In genomic region chr12:112420740-112421139, GRCh38 we compare ENCODE assay signal across 14 cellular contexts. TPM values are rescaled to one million over a fixed set of nuclear protein-coding genes. Genes with fewer than 3 reads are reported as not detected.
DNase-seq lines count a peak whose midpoint lies in the region; ATAC-seq and TF ChIP-seq lines count a peak whose summit lies in the region.
"Had no signal": no experiment of that assay in that cellular context is flagged by ENCODE, and none has a peak within 500 bp of the region (broad histone marks: within the 10 kb centered on the region; RNA-seq: fewer than 3 reads in every experiment).

No MANE protein-coding gene starts in this region.

- H4K91ac ChIP-seq in trophoblast cell (ENCODE audit: low read depth, low read length): no peak overlapping the region

- H3K4me1 Mint-ChIP-seq in CD8-positive, alpha-beta memory T cell: peaks cover 48 to 70% (median 62%) of the 10 kb centered on the region in 3 donors
- peaks cover 52% of the 10 kb centered on the region for H3K4me1 Mint-ChIP-seq in central memory CD8-positive, alpha-beta T cell

- peak overlapping the region; percentile 72 to 98 (median 93) for H3K4me3 Mint-ChIP-seq in CD8-positive, alpha-beta memory T cell
- peak overlapping the region; percentile 93 for H3K4me3 Mint-ChIP-seq in central memory CD8-positive, alpha-beta T cell

- H3K4me1 ChIP-seq in CD8-positive, alpha-beta memory T cell (ENCODE audit: insufficient read depth, low read length): peaks cover 26% of the 10 kb centered on the region
- H3K4me1 ChIP-seq in trophoblast cell (ENCODE audit: control insufficient read depth in 1 of 2, insufficient read depth in 2 of 2, low read length in 2 of 2) (peaks cover 0 to 4% of the 10 kb centered on the region in 2 experiments), upper lobe of right lung (peaks cover 28% of the 10 kb centered on the region)

- no peak overlapping the region for H2BK12ac ChIP-seq in trophoblast cell (ENCODE audit: low read length)

- H3K23ac ChIP-seq in trophoblast cell (ENCODE audit: low read length): no peak overlapping the region

- CTCF ChIA-PET in CD8-positive, alpha-beta memory T cell (lab: Charles Lee): no interaction called here

- peak overlapping the region; percentile 28 for H3K4me2 ChIP-seq in trophoblast cell (ENCODE audit: low read length)

- H3K4me3 ChIP-seq in CD8-positive, alpha-beta memory T cell (ENCODE audit: low read length): no peak overlapping the region
- H3K4me3 ChIP-seq in trophoblast cell (ENCODE audit: low read depth, low read length): no peak overlapping the region
- no peak overlapping the region for H3K4me3 ChIP-seq in upper lobe of right lung
- H3K4me3 ChIP-seq: mucosa of descending colon had no signal

- H3K27ac Mint-ChIP-seq in CD8-positive, alpha-beta memory T cell: peak overlapping the region in 7 of 8 donors; percentile 28 to 99 (median 55)
- no peak overlapping the region for H3K27ac Mint-ChIP-seq in central memory CD8-positive, alpha-beta T cell (ENCODE audit: low read depth)

- H3K36me3 Mint-ChIP-seq in CD8-positive, alpha-beta memory T cell: peaks cover 0 to 19% (median 0%) of the 10 kb centered on the region in 3 donors
- H3K36me3 Mint-ChIP-seq in central memory CD8-positive, alpha-beta T cell (ENCODE audit: insufficient read depth): peaks cover 12% of the 10 kb centered on the region

- no peak for TF ChIP-seq CTCF in upper lobe of right lung (IDR thresholded peaks at IDR 0.05)

- no peaks in the 10 kb centered on the region for H3K9me3 ChIP-seq in CD8-positive, alpha-beta memory T cell (ENCODE audit: low read length)
- H3K9me3 ChIP-seq in trophoblast cell (ENCODE audit: insufficient read depth, low read depth, low read length): no peaks in the 10 kb centered on the region
- no peaks in the 10 kb centered on the region for H3K9me3 ChIP-seq in upper lobe of right lung
- H3K9me3 ChIP-seq: mucosa of descending colon had no signal

- ATAC-seq in central memory CD8-positive, alpha-beta T cell (replicated peaks; ENCODE audit: extremely low read depth, poor library complexity, severe bottlenecking): no peak
- no peak for ATAC-seq in upper lobe of right lung
- ATAC-seq: mucosa of descending colon had no signal

- DNase-seq in CD8-positive, alpha-beta memory T cell: no peak
- peak; percentile 69 to 70 for DNase-seq in NCI-H526 (lab: John Stamatoyannopoulos, UW)
- no peak for DNase-seq in central memory CD8-positive, alpha-beta T cell (ENCODE audit: low spot score in 2 of 2)
- DNase-seq in trophoblast cell: no peak
- no peak for DNase-seq in upper lobe of right lung
- no peak for DNase-seq in Ammon's horn (ENCODE audit: low spot score)
- no peak for DNase-seq in occipital lobe (lab: John Stamatoyannopoulos, UW)
- DNase-seq in NCI-H510A treated with DMSO at 0.1 percent for 48 hours (lab: John Stamatoyannopoulos, UW): no peak
- DNase-seq: activated effector memory CD4-positive, alpha-beta T cell treated with Interleukin-2 at 50 U/mL for 16 hours; DMS153; mucosa of descending colon; NCI-H1092; NK-92 treated with Interleukin-12 subunit alpha and Interleukin-12 subunit beta, amount 100 ng/mL, for 24 hours; T-helper 9 cell had no signal

- no peaks in the 10 kb centered on the region for H3K36me3 ChIP-seq in CD8-positive, alpha-beta memory T cell (ENCODE audit: insufficient read depth, low read length)
- H3K36me3 ChIP-seq in trophoblast cell (ENCODE audit: control insufficient read depth in 1 of 2, insufficient read depth in 2 of 2, low read length in 2 of 2) (peaks cover 0 to 2% of the 10 kb centered on the region in 2 experiments), upper lobe of right lung (no peaks in the 10 kb centered on the region)

- H3K27me3 ChIP-seq in CD8-positive, alpha-beta memory T cell (ENCODE audit: insufficient read depth, low read length, poor library complexity, severe bottlenecking): no peaks in the 10 kb centered on the region
- H3K27me3 ChIP-seq in trophoblast cell (ENCODE audit: insufficient read depth, low read length) (no peaks in the 10 kb centered on the region), upper lobe of right lung (no peaks in the 10 kb centered on the region)

- H3K79me1 ChIP-seq in trophoblast cell (ENCODE audit: low read length): peaks cover 11% of the 10 kb centered on the region

- peak overlapping the region; percentile 90 for H3K4ac ChIP-seq in trophoblast cell (ENCODE audit: low read depth, low read length)

- H3K14ac ChIP-seq in trophoblast cell (ENCODE audit: low read length): no peak overlapping the region

- no peak overlapping the region for H2AK5ac ChIP-seq in trophoblast cell (ENCODE audit: low read length)

- POLR2A ChIA-PET in CD8-positive, alpha-beta memory T cell (lab: Charles Lee): no interaction called here

- no peaks in the 10 kb centered on the region for H3K9me3 Mint-ChIP-seq in CD8-positive, alpha-beta memory T cell
- no peaks in the 10 kb centered on the region for H3K9me3 Mint-ChIP-seq in central memory CD8-positive, alpha-beta T cell

- intact Hi-C loops in upper lobe of right lung (cut with DNase I): no loop called here

- no peak overlapping the region for H4K12ac ChIP-seq in trophoblast cell (ENCODE audit: low read depth, low read length)

- H3K9ac ChIP-seq in trophoblast cell (ENCODE audit: low read length): no peak overlapping the region

- WGBS in trophoblast cell (ENCODE audit: extremely low coverage, insufficient coverage, insufficient read length): no CpG with 5 or more reads among the region's 3 CpGs

- H3K18ac ChIP-seq in trophoblast cell (ENCODE audit: low read length): no peak overlapping the region

- no peak overlapping the region for H3K27ac ChIP-seq in CD8-positive, alpha-beta memory T cell (ENCODE audit: low read depth, low read length)
- H3K27ac ChIP-seq in trophoblast cell (ENCODE audit: low read depth, low read length): no peak overlapping the region
- H3K27ac ChIP-seq in upper lobe of right lung: no peak overlapping the region

- H3K27me3 Mint-ChIP-seq in CD8-positive, alpha-beta memory T cell: peaks cover 0 to 2% of the 10 kb centered on the region in 2 donors
- no peaks in the 10 kb centered on the region for H3K27me3 Mint-ChIP-seq in central memory CD8-positive, alpha-beta T cell

- peaks cover 17% of the 10 kb centered on the region for H3K79me2 ChIP-seq in trophoblast cell (ENCODE audit: control insufficient read depth, insufficient read depth, low read length, poor library complexity)

- H4K8ac ChIP-seq in trophoblast cell (ENCODE audit: low read depth, low read length): no peak overlapping the region

- H2BK5ac ChIP-seq in trophoblast cell (ENCODE audit: low read depth, low read length, poor library complexity): no peak overlapping the region

- H2AFZ ChIP-seq in trophoblast cell (ENCODE audit: insufficient read depth, low read length, poor library complexity): no peak overlapping the region

- no peak overlapping the region for H2BK120ac ChIP-seq in trophoblast cell (ENCODE audit: insufficient read depth, low read length, poor library complexity)

RNA-seq across cellular contexts. Expression of gene PTPN11, which starts 2.0 kb away (rescaled TPM):
- total RNA-seq in CD8-positive, alpha-beta memory T cell: 100 to 1,000 TPM; 163 to 171 TPM
- polyA plus RNA-seq in CD8-positive, alpha-beta memory T cell: 80.2 TPM
- polyA plus RNA-seq in trophoblast cell (2013): 60.9 and 63.8 TPM in 2 replicates
- total RNA-seq in upper lobe of right lung (98.7 TPM), occipital lobe (90.3 TPM)

RNA-seq across cellular contexts. Expression of gene RPL6, which starts 11.3 kb away (rescaled TPM):
- 1,000 to 10,000 TPM; 1,957 to 2,019 TPM for total RNA-seq in CD8-positive, alpha-beta memory T cell
- polyA plus RNA-seq in CD8-positive, alpha-beta memory T cell: 609 TPM
- 1,595 and 1,657 TPM in 2 replicates for polyA plus RNA-seq in trophoblast cell (2013)
- total RNA-seq in upper lobe of right lung: 811 TPM
- total RNA-seq in occipital lobe: 870 TPM

RNA-seq across cellular contexts. Expression of gene HECTD4, which starts 38.5 kb away (rescaled TPM):
- 10 to 100 TPM; 29.7 to 32.8 TPM for total RNA-seq in CD8-positive, alpha-beta memory T cell
- polyA plus RNA-seq in CD8-positive, alpha-beta memory T cell: 3.1 TPM
- polyA plus RNA-seq in trophoblast cell (2013): 9.2 and 10.2 TPM in 2 replicates
- 54.7 TPM for total RNA-seq in upper lobe of right lung
- total RNA-seq in occipital lobe: 113 TPM

Comparison
In these comparisons a context has a peak if more than half of its experiments do, and no peak if none do; other contexts are left out.
1. DNase-seq: peak in NCI-H526 (2 of 2); none in CD8-positive, alpha-beta memory T cell (0 of 5), central memory CD8-positive, alpha-beta T cell (0 of 2), trophoblast cell (0 of 2), upper lobe of right lung (single experiment), Ammon's horn (single experiment), occipital lobe (single experiment) and NCI-H510A treated with DMSO at 0.1 percent for 48 hours (single experiment).